Comparison of ENCODE assay signal across 11 cellular contexts in genomic region chr5:62284946-62285891, GRCh38. TPM values are rescaled to one million over a fixed set of nuclear protein-coding genes. Genes with fewer than 3 reads are reported as not detected.
DNase-seq lines count a peak whose midpoint lies in the region; ATAC-seq, FAIRE-seq and TF ChIP-seq lines count a peak whose summit lies in the region.
"Had no signal": no experiment of that assay in that cellular context is flagged by ENCODE, and none has a peak within 500 bp of the region (broad histone marks: within the 10 kb centered on the region; RNA-seq: fewer than 3 reads in every experiment).

No MANE protein-coding gene starts in this region.

- RAD21 ChIA-PET in GM12878 (lab: Charles Lee; ENCODE audit: unreplicated experiment), result interaction anchor here (0.7 to 1.4 kb wide), 6 partner anchors 13 to 117 kb away, joined by 3 to 5 read pairs (median 3); partner anchors contain the start of gene KIF2A

- no peaks in the 10 kb centered on the region for H3K27me3 ChIP-seq in CD8-positive, alpha-beta T cell (ENCODE audit: insufficient read depth, low read length)
- H3K27me3 ChIP-seq in GM12878 (replicated peaks in 1 of 2; ENCODE audit: control insufficient read depth in 2 of 2, insufficient read depth in 2 of 2, low read length in 1 of 2) (no peaks in the 10 kb centered on the region), PC-9 (ENCODE audit: insufficient read depth, low read depth) (no peaks in the 10 kb centered on the region), HAP-1 (ENCODE audit: low read depth) (peaks cover 3% of the 10 kb centered on the region; the same call in 1 of the 2 replicates)

- intact Hi-C loops in CD8-positive, alpha-beta T cell (cut with DNase I, micrococcal nuclease), result loop anchor here in 1 of 2 experiments (10.0 kb wide), 1 partner anchor 60 kb away; no protein-coding TSS in a partner anchor
- intact Hi-C loops in GM12878 (cut with micrococcal nuclease; ENCODE audit: unreplicated experiment) (no loop called here), PC-9 (cut with micrococcal nuclease; ENCODE audit: unreplicated experiment) (no loop called here), OCI-LY7 (cut with micrococcal nuclease; ENCODE audit: unreplicated experiment) (no loop called here)

- H3K36me3 Mint-ChIP-seq in CD8-positive, alpha-beta T cell, result no peaks in the 10 kb centered on the region
- H3K36me3 Mint-ChIP-seq: memory B cell had no signal

- H3K9me2 ChIP-seq in PC-9 (ENCODE audit: insufficient read depth) (no peaks in the 10 kb centered on the region), OCI-LY7 (ENCODE audit: insufficient read depth, low read length) (no peaks in the 10 kb centered on the region)

- TF ChIP-seq POLR2A in GM12878 (IDR thresholded peaks at IDR 0.05; ENCODE audit: low read depth, low read length), result no peak

- BruUV-seq in GM12878 (replicated peaks; lab: Mats Ljungman, UMichigan), result no TSS peak
- BruUV-seq in PC-9 (replicated peaks; lab: Mats Ljungman, UMichigan), result no TSS peak
- BruUV-seq in OCI-LY7 (replicated peaks; lab: Mats Ljungman, UMichigan), result no TSS peak

- in situ Hi-C loops in GM12878 (cut with MboI) (no loop called here), HAP-1 (cut with MboI; ENCODE audit: low sequenced_read_pairs) (no loop called here)

- TF ChIP-seq EP300 in GM12878 (IDR thresholded peaks at IDR 0.05; ENCODE audit: borderline replicate concordance in 1 of 2, control insufficient read depth in 1 of 2, low read depth in 2 of 2, low read length in 2 of 2), result no peak; a peak in 1 of 4 replicates

- H3K79me2 ChIP-seq in GM12878 (ENCODE audit: control insufficient read depth, insufficient read depth, low read length), result no peaks in the 10 kb centered on the region
- H3K79me2 ChIP-seq in PC-9 (ENCODE audit: low read depth), result no peaks in the 10 kb centered on the region
- H3K79me2 ChIP-seq in OCI-LY7 (ENCODE audit: insufficient read depth, low read depth, low read length), result no peaks in the 10 kb centered on the region

- CTCF ChIA-PET in CD8-positive, alpha-beta T cell (lab: Charles Lee), result interaction anchor here (0.7 to 1.0 kb wide), 5 partner anchors 12 to 61 kb away, joined by 3 read pairs; no protein-coding TSS in a partner anchor
- CTCF ChIA-PET in GM12878 (lab: Yijun Ruan, JAX), result interaction anchor here (0.6 to 1.9 kb wide), 6 partner anchors 12 to 44 kb away, joined by 3 to 5 read pairs (median 3); partner anchors contain the start of gene KIF2A
- CTCF ChIA-PET in PC-9 (lab: Charles Lee), result no interaction called here
- CTCF ChIA-PET in OCI-LY7 (lab: Charles Lee; ENCODE audit: unreplicated experiment), result no interaction called here

- no peak overlapping the region for H3K4me3 ChIP-seq in CD8-positive, alpha-beta T cell (ENCODE audit: low read depth, low read length)
- no peak overlapping the region for H3K4me3 ChIP-seq in GM12878
- H3K4me3 ChIP-seq in PC-9, result no peak overlapping the region
- no peak overlapping the region for H3K4me3 ChIP-seq in OCI-LY7 (ENCODE audit: low read depth, low read length, poor library complexity, severe bottlenecking)
- H3K4me3 ChIP-seq in HAP-1, result no peak overlapping the region

- 41% methylated on average over 6 of the region's 6 CpGs for WGBS in GM12878 (ENCODE audit: insufficient coverage, insufficient replicate concordance, low lambda C conversion rate, missing lambda C conversion rate)

- H3K4me2 ChIP-seq in GM12878 (ENCODE audit: control insufficient read depth, insufficient read depth), result peak overlapping the region; percentile 1; the same call in 1 of the 2 replicates
- H3K4me2 ChIP-seq in PC-9, result no peak overlapping the region
- no peak overlapping the region for H3K4me2 ChIP-seq in OCI-LY7 (ENCODE audit: low read length)

- H3K4me3 Mint-ChIP-seq in CD8-positive, alpha-beta T cell, result no peak overlapping the region
- H3K4me3 Mint-ChIP-seq: memory B cell had no signal

- FAIRE-seq in GM12878 (lab: Jason Lieb, UNC), result peak; percentile 74
- FAIRE-seq: colon had no signal

- no peaks in the 10 kb centered on the region for H3K27me3 Mint-ChIP-seq in CD8-positive, alpha-beta T cell (ENCODE audit: low read depth)

- H3K4me1 Mint-ChIP-seq in CD8-positive, alpha-beta T cell (ENCODE audit: low read depth), result peaks cover 49% of the 10 kb centered on the region
- H3K4me1 Mint-ChIP-seq: memory B cell had no signal

- H4K20me1 ChIP-seq in GM12878 (ENCODE audit: control insufficient read depth, insufficient read depth), result no peaks in the 10 kb centered on the region
- no peaks in the 10 kb centered on the region for H4K20me1 ChIP-seq in PC-9 (ENCODE audit: insufficient read depth)
- no peaks in the 10 kb centered on the region for H4K20me1 ChIP-seq in OCI-LY7 (ENCODE audit: insufficient read depth, low read length)

- SMC1A ChIA-PET in GM12878 (lab: Charles Lee; ENCODE audit: uncharacterized antibody, unreplicated experiment), result interaction anchor here (0.7 to 2.0 kb wide), 9 partner anchors 10 to 61 kb away, joined by 3 to 11 read pairs (median 5); partner anchors contain the start of gene KIF2A

- H3K4me1 ChIP-seq in CD8-positive, alpha-beta T cell (ENCODE audit: insufficient read depth, low read length), result peaks cover 15% of the 10 kb centered on the region
- H3K4me1 ChIP-seq in GM12878 (ENCODE audit: control insufficient read depth, insufficient read depth, low read length), result peaks cover 12% of the 10 kb centered on the region
- H3K4me1 ChIP-seq in PC-9 (replicated peaks; ENCODE audit: insufficient read depth), result 0 out of 2 replicates have a peak, but pooled peaks cover 5% of the 10 kb centered on the region
- H3K4me1 ChIP-seq in OCI-LY7 (ENCODE audit: insufficient read depth, low read length, poor library complexity, severe bottlenecking), result no peaks in the 10 kb centered on the region
- peaks cover 3% of the 10 kb centered on the region; the same call in 1 of the 2 replicates for H3K4me1 ChIP-seq in HAP-1

- no peak overlapping the region for H3K9ac ChIP-seq in GM12878 (ENCODE audit: control insufficient read depth, insufficient read depth, low read length)

- peak; percentile 55 for ATAC-seq in CD8-positive, alpha-beta T cell
- ATAC-seq in GM21447 (IDR thresholded peaks at IDR 0.05; ENCODE audit: unreplicated experiment) (peak; percentile 86), HG03521 (IDR thresholded peaks at IDR 0.05; ENCODE audit: unreplicated experiment) (peak; percentile 65), GM12878 (peak; percentile 81)

- H2AFZ ChIP-seq in GM12878 (ENCODE audit: control insufficient read depth, low read depth, low read length) (peak overlapping the region; percentile 85), PC-9 (no peak overlapping the region), OCI-LY7 (ENCODE audit: low read length) (no peak overlapping the region)

- no peaks in the 10 kb centered on the region for H3K9me3 ChIP-seq in CD8-positive, alpha-beta T cell (ENCODE audit: low read length)
- H3K9me3 ChIP-seq in GM12878 (replicated peaks; ENCODE audit: control insufficient read depth, insufficient read depth, low read length) (peaks cover 8% of the 10 kb centered on the region; the same call in 2 of the 3 replicates), PC-9 (ENCODE audit: insufficient read depth, low read depth) (no peaks in the 10 kb centered on the region), OCI-LY7 (ENCODE audit: low read length) (no peaks in the 10 kb centered on the region), HAP-1 (no peaks in the 10 kb centered on the region)

- DNase-seq in CD8-positive, alpha-beta T cell, result peak in 1 of 7 experiments; percentile 30
- DNase-seq in GM12878 (ENCODE audit: low read depth, low spot score), result peak; percentile 71
- no peak for DNase-seq in PC-9
- DNase-seq in EL, result no peak
- no peak for DNase-seq in OCI-LY7 (ENCODE audit: low spot score)
- DNase-seq in HAP-1 (ENCODE audit: low spot score in 2 of 2), result no peak
- DNase-seq: Right ventricle myocardium superior had no signal

- H3K9me3 Mint-ChIP-seq in CD8-positive, alpha-beta T cell, result peaks cover 3% of the 10 kb centered on the region

- TF ChIP-seq CTCF in CD8-positive, alpha-beta T cell (IDR thresholded peaks at IDR 0.05), result no peak
- no peak for TF ChIP-seq CTCF in GM12878 (IDR thresholded peaks at IDR 0.05 in 2 of 3, conservative IDR thresholded peaks at IDR 0.05 in 1 of 3; ENCODE audit: control insufficient read depth in 2 of 3, extremely low read depth in 1 of 3, insufficient read depth in 1 of 3, low read depth in 3 of 3, low read length in 3 of 3)
- no peak for TF ChIP-seq CTCF in PC-9 (conservative IDR thresholded peaks at IDR 0.05)
- no peak for TF ChIP-seq CTCF in OCI-LY7 (conservative IDR thresholded peaks at IDR 0.05; ENCODE audit: low read length)

- no peak for TF ChIP-seq RAD21 in GM12878 (IDR thresholded peaks at IDR 0.05; ENCODE audit: insufficient read depth, low read depth, low read length)

- POLR2A ChIA-PET in CD8-positive, alpha-beta T cell (lab: Charles Lee), result interaction anchor here (0.7 to 1.3 kb wide), 5 partner anchors 12 to 119 kb away, joined by 3 to 4 read pairs (median 3); no protein-coding TSS in a partner anchor
- POLR2A ChIA-PET in GM12878 (lab: Charles Lee) (interaction anchor here (0.7 to 1.4 kb wide), 4 partner anchors 10 to 257 kb away, joined by 3 to 5 read pairs (median 3); partner anchors contain the start of gene KIF2A), PC-9 (lab: Charles Lee; ENCODE audit: unreplicated experiment) (no interaction called here), OCI-LY7 (lab: Charles Lee) (no interaction called here)

- peak overlapping the region; percentile 37 for H3K27ac Mint-ChIP-seq in CD8-positive, alpha-beta T cell
- H3K27ac Mint-ChIP-seq: memory B cell had no signal

- no peaks in the 10 kb centered on the region for H3K36me3 ChIP-seq in CD8-positive, alpha-beta T cell (ENCODE audit: insufficient read depth, low read length)
- no peaks in the 10 kb centered on the region for H3K36me3 ChIP-seq in GM12878 (ENCODE audit: control insufficient read depth in 2 of 2, insufficient read depth in 2 of 2, low read length in 1 of 2)
- no peaks in the 10 kb centered on the region for H3K36me3 ChIP-seq in PC-9 (ENCODE audit: low read depth)
- H3K36me3 ChIP-seq in OCI-LY7 (ENCODE audit: insufficient read depth, low read length), result no peaks in the 10 kb centered on the region
- no peaks in the 10 kb centered on the region for H3K36me3 ChIP-seq in HAP-1 (replicated peaks)

- H3K27ac ChIP-seq in CD8-positive, alpha-beta T cell (ENCODE audit: low read depth, low read length), result no peak overlapping the region
- H3K27ac ChIP-seq in GM12878 (ENCODE audit: control insufficient read depth, insufficient read depth) (peak overlapping the region; percentile 10), PC-9 (no peak overlapping the region), OCI-LY7 (ENCODE audit: low read depth, low read length, poor library complexity, severe bottlenecking) (no peak overlapping the region)

- H3F3A ChIP-seq in PC-9 (ENCODE audit: insufficient read depth, low read depth), result no peaks in the 10 kb centered on the region

RNA-seq across cellular contexts. Expression of gene KIF2A, which starts 20.8 kb away (rescaled TPM):
- 10 to 100 TPM; 93.1 to 98.3 TPM for total RNA-seq in CD8-positive, alpha-beta T cell
- total RNA-seq in GM12878 (2013; cell fraction: nucleolus; rRNA removed), result 118 and 141 TPM in 2 replicates
- total RNA-seq in GM12878 (2014; rRNA removed) (55.2 and 69.2 TPM in 2 replicates), GM12878 (2014; rRNA removed; fragmentation: Illumina TruSeq; extraction: Trizol) (97.3 and 97.9 TPM in 2 replicates), GM12878 (2021) (81.0 and 82.1 TPM in 2 replicates), PC-9 (2021) (39.6 and 54.8 TPM in 2 replicates), OCI-LY7 (2022) (90.7 and 112 TPM in 2 replicates)
- 31.2 TPM for polyA plus RNA-seq in GM12878 (2011; ENCODE audit: low read depth)
- polyA plus RNA-seq in GM12878 (2011; rRNA removed) (78.1 and 121 TPM in 2 replicates), GM12878 (2014; fragmentation: Illumina TruSeq; extraction: Trizol) (124 and 140 TPM in 2 replicates), GM12878 (2014; fragmentation: Nextera tagmentation; extraction: Ambion mirVana) (10 to 100 TPM; 35.9 to 36.9 TPM), GM12878 (2014; rRNA removed) (44.2 and 54.3 TPM in 2 replicates), GM12878 (2016; fragmentation: Nextera tagmentation; extraction: Ambion mirVana) (100 to 1,000 TPM in 1 of 2 experiments, 10 to 100 TPM in 1; 93.1 to 106 TPM)
- 33.0 and 42.8 TPM in 2 replicates for polyA plus RNA-seq in GM12878 (2011; cell fraction: cytosol; rRNA removed)
- polyA plus RNA-seq in GM12878 (2011; cell fraction: nucleus; rRNA removed), result 44.1 and 58.5 TPM in 2 replicates
- 37.7 and 55.1 TPM in 2 replicates for polyA plus RNA-seq in GM12878 (2012)
- 73.4 and 117 TPM in 2 replicates for polyA minus RNA-seq in GM12878 (2011; rRNA and poly(A)+ RNA removed)
- 51.3 and 63.9 TPM in 2 replicates for polyA minus RNA-seq in GM12878 (2011; cell fraction: cytosol; rRNA and poly(A)+ RNA removed)
- 35.1 and 43.3 TPM in 2 replicates for polyA minus RNA-seq in GM12878 (2011; cell fraction: nucleus; rRNA and poly(A)+ RNA removed)
- 50.3 and 56.9 TPM in 2 replicates for total RNA-seq in OCI-LY7 (2014; rRNA removed; shearing (Covaris generic))

Comparison
In these comparisons a context has a peak if more than half of its experiments do, and no peak if none do; other contexts are left out.
1. CTCF ChIA-PET loops: an anchor here in CD8-positive, alpha-beta T cell (0.7 to 1.0 kb wide) and GM12878 (0.6 to 1.9 kb wide); none called in PC-9 and OCI-LY7.
2. POLR2A ChIA-PET loops: an anchor here in CD8-positive, alpha-beta T cell (0.7 to 1.3 kb wide) and GM12878 (0.7 to 1.4 kb wide); none called in PC-9 and OCI-LY7.